Comparison of ENCODE assay signal across 8 cellular contexts in the genomic region with DNA sequence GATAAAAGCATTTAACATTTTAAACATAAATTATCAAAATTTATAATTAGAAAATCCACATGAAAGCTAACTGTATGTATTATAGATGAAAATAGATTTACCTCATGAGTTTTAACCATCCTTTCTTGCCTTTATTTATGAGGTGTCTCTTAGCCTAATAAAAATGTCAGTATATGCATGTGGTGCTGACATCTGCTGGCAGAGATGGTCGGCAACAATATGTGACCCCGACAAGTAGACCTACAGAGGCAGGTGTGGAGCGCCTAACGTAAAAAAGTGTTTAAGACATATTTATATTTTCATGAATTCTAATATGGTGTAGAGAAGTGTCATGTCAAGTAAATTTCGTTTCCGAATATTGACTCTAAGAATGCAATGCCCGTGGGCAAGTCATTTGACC.
A peak's percentile ranks its signal among the peaks of the same experiment; 100 is the strongest.
DNase-seq lines count a peak whose midpoint lies in the region; ATAC-seq, FAIRE-seq and TF ChIP-seq lines count a peak whose summit lies in the region.

No MANE protein-coding gene starts in this region.

- no peaks in the 10 kb centered on the region for H3K36me3 ChIP-seq in kidney (ENCODE audit: control insufficient read depth in 1 of 2, insufficient read depth in 2 of 2, low read length in 2 of 2)

- H3K27ac ChIP-seq in kidney (ENCODE audit: low read depth in 2 of 2, low read length in 2 of 2) = no peak overlapping the region

- ATAC-seq in HG02885 (IDR thresholded peaks at IDR 0.05; ENCODE audit: poor library complexity, unreplicated experiment) = peak; percentile 78
- no peak for ATAC-seq in HG03135 (IDR thresholded peaks at IDR 0.05; ENCODE audit: unreplicated experiment)
- no peak for ATAC-seq in GM19023 (IDR thresholded peaks at IDR 0.05; ENCODE audit: unreplicated experiment)

- no peak for FAIRE-seq in kidney (lab: Jason Lieb, UNC)

- no peaks in the 10 kb centered on the region for H3K4me1 ChIP-seq in kidney (ENCODE audit: control insufficient read depth in 1 of 2, insufficient read depth in 1 of 2, low read depth in 1 of 2, low read length in 2 of 2)

- H3K4me3 ChIP-seq in kidney (ENCODE audit: low read length in 2 of 2) = no peak overlapping the region

- H3K9ac ChIP-seq in kidney (ENCODE audit: low read length in 2 of 2) = no peak overlapping the region

- TF ChIP-seq CTCF in GM10266 (IDR thresholded peaks at IDR 0.05; ENCODE audit: control insufficient read depth, insufficient read depth, low read depth, missing control alignments) (peak; percentile 64), kidney (IDR thresholded peaks at IDR 0.05; ENCODE audit: borderline replicate concordance, extremely low read depth, insufficient read depth) (peak; percentile 28)

- DNase-seq in GM10266 (ENCODE audit: extremely low spot score) (peak; percentile 8), RKO (ENCODE audit: low spot score) (peak; percentile 41), kidney (no peak), islet precursor cell (no peak), CD1c-positive myeloid dendritic cell (ENCODE audit: extremely low spot score) (no peak)

- intact Hi-C loops in kidney (cut with DNase I) = no loop called here

- no peaks in the 10 kb centered on the region for H3K9me3 ChIP-seq in kidney (ENCODE audit: control insufficient read depth in 1 of 2, low read length in 2 of 2)

Comparison
In these comparisons a context has a peak if more than half of its experiments do, and no peak if none do; other contexts are left out.
1. DNase-seq: peak in GM10266 (single experiment) and RKO (single experiment); none in kidney (single experiment), islet precursor cell (single experiment) and CD1c-positive myeloid dendritic cell (single experiment).